In the genomic region with DNA sequence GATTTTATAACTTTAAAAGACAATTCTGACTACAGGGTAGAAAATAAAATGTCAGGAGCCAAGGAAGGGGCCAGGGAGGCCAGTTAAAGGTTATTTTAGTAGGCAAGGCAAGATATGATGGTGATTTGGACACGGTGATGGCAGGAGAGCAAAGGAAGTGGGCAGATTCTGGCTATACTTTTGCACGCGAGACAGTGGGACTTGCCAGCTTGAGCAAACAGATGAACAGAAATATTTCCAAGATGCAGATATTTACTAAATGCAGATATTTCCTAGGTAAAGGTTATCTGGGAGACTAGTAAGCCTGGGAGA, we compare ENCODE assay signal across 22 cellular contexts. TPM values are rescaled to one million over a fixed set of nuclear protein-coding genes. Genes with fewer than 3 reads are reported as not detected.
"Had no signal": no experiment of that assay in that cellular context is flagged by ENCODE, and none has a peak within 500 bp of the region (broad histone marks: within the 10 kb centered on the region; RNA-seq: fewer than 3 reads in every experiment).

No MANE protein-coding gene starts in this region.

- H3K27ac Mint-ChIP-seq: activated CD4-positive, alpha-beta memory T cell treated with anti-CD3 and anti-CD28 coated beads for 36 hours; activated naive CD4-positive, alpha-beta T cell treated with anti-CD3 and anti-CD28 coated beads, Interleukin-2, amount 50 U/mL, for 72 hours; endodermal cell; stimulated activated naive B cell treated with anti-CD40 and anti-IgM and Interleukin-4, amounts not matched to agents 10 μg/mL and 1 μg/mL and 100 μg/mL, for 72 hours had no signal

- H3K4me3 Mint-ChIP-seq: activated CD4-positive, alpha-beta memory T cell treated with anti-CD3 and anti-CD28 coated beads for 36 hours; endodermal cell; stimulated activated naive B cell treated with anti-CD40 and anti-IgM and Interleukin-4, amounts not matched to agents 10 μg/mL and 1 μg/mL and 100 μg/mL, for 72 hours had no signal

- H3K27me3 ChIP-seq: esophagus squamous epithelium, gastrocnemius medialis, thyroid gland had no signal

- H3K9me3 ChIP-seq: esophagus squamous epithelium, gastrocnemius medialis, thyroid gland had no signal

- H3K27ac ChIP-seq: esophagus squamous epithelium, gastrocnemius medialis, thyroid gland had no signal

- H3K36me3 Mint-ChIP-seq: activated CD4-positive, alpha-beta memory T cell treated with anti-CD3 and anti-CD28 coated beads for 36 hours; activated naive CD4-positive, alpha-beta T cell treated with anti-CD3 and anti-CD28 coated beads, Interleukin-2, amount 50 U/mL, for 72 hours; stimulated activated naive B cell treated with anti-CD40 and anti-IgM and Interleukin-4, amounts not matched to agents 10 μg/mL and 1 μg/mL and 100 μg/mL, for 72 hours had no signal

- H3K4me3 ChIP-seq: esophagus squamous epithelium, gastrocnemius medialis, thyroid gland had no signal

- H3K36me3 ChIP-seq: esophagus squamous epithelium, gastrocnemius medialis, thyroid gland had no signal

- ATAC-seq: activated naive CD4-positive, alpha-beta T cell treated with anti-CD3 and anti-CD28 coated beads, Interleukin-2, amount 50 U/mL, for 72 hours; gastrocnemius medialis; sciatic nerve; stimulated activated naive B cell treated with anti-CD40 and anti-IgM and Interleukin-4, amounts not matched to agents 10 μg/mL and 1 μg/mL and 100 μg/mL, for 72 hours had no signal

- DNase-seq: activated CD4-positive, alpha-beta memory T cell treated with anti-CD3 and anti-CD28 coated beads for 36 hours; activated CD4-positive, alpha-beta T cell treated with anti-CD3 and anti-CD28 coated beads for 4 hours; activated CD4-positive, CD25-positive, alpha-beta regulatory T cell; activated T-cell treated with anti-CD3 and anti-CD28 coated beads, Interleukin-2, amount 50 U/mL, for 1 hour; amniotic stem cell; cortex of kidney; endodermal cell; esophagus squamous epithelium; gastrocnemius medialis; hippocampal formation; midbrain; nucleus accumbens; small intestine; stimulated activated CD4-positive, alpha-beta T cell treated with anti-CD3 and anti-CD28 coated beads, Interleukin-15, amount 100 ng/mL, for 24 hours; stimulated activated naive B cell treated with anti-CD40 and anti-IgM and Interleukin-4, amounts not matched to agents 10 μg/mL and 1 μg/mL and 100 μg/mL, for 72 hours; substantia nigra; thyroid gland had no signal

- H3K4me1 ChIP-seq: gastrocnemius medialis, thyroid gland had no signal

- H3K9me3 Mint-ChIP-seq: activated CD4-positive, alpha-beta memory T cell treated with anti-CD3 and anti-CD28 coated beads for 36 hours; activated naive CD4-positive, alpha-beta T cell treated with anti-CD3 and anti-CD28 coated beads, Interleukin-2, amount 50 U/mL, for 72 hours; endodermal cell; stimulated activated naive B cell treated with anti-CD40 and anti-IgM and Interleukin-4, amounts not matched to agents 10 μg/mL and 1 μg/mL and 100 μg/mL, for 72 hours had no signal

RNA-seq across cellular contexts. Expression of a gene that starts 53.8 kb away (rescaled TPM):
- total RNA-seq: activated CD4-positive, alpha-beta memory T cell treated with anti-CD3 and anti-CD28 coated beads for 36 hours; activated naive CD4-positive, alpha-beta T cell treated with anti-CD3 and anti-CD28 coated beads, Interleukin-2, amount 50 U/mL, for 72 hours; gastrocnemius medialis; liver; T-helper 1 cell treated with Interleukin-12 subunit alpha and Interleukin-12 subunit beta and Interleukin-4 antibody, amounts not matched to agents 30 ng/mL and 1 ng/mL, for 36 hours had no signal
- polyA plus RNA-seq: liver, neural cell, small intestine had no signal
